ENCODE assay signal across 23 cellular contexts in the genomic region with DNA sequence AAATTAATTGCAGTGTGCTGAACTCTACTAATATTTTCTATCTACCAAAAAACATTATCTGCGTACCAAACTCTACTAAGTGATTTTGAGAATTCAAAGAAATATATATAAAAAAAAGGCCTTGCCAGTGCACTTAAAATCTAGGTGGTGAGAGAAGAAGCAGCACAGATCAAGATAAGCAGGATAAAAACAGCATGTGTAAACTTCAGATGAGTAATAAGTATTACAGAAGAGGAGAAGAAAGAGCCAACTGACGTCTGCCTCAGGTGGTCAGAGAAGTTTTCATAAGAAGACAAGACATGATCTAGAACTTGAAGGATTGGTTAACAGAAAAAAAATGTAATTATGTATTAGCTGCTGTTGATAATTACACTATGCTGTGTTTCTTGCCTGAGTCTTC.
DNase-seq lines count a peak whose midpoint lies in the region; ATAC-seq, FAIRE-seq and TF ChIP-seq lines count a peak whose summit lies in the region.
"Had no signal": no experiment of that assay in that cellular context is flagged by ENCODE, and none has a peak within 500 bp of the region (broad histone marks: within the 10 kb centered on the region; RNA-seq: fewer than 3 reads in every experiment).

No MANE protein-coding gene starts in this region.

- no peak for TF ChIP-seq CTCF in PC-3 (conservative IDR thresholded peaks at IDR 0.05; ENCODE audit: low read depth, low read length)
- TF ChIP-seq CTCF in H1 (IDR thresholded peaks at IDR 0.05; ENCODE audit: control extremely low read depth in 1 of 3, insufficient read depth in 1 of 3, low read depth in 1 of 3, low read length in 3 of 3) = no peak

- no peaks in the 10 kb centered on the region for H3K79me1 ChIP-seq in H1 (ENCODE audit: low read depth, low read length)
- no peaks in the 10 kb centered on the region for H3K79me1 ChIP-seq in mesenchymal stem cell (replicated peaks; ENCODE audit: low read length, poor library complexity, severe bottlenecking)

- H4K20me1 ChIP-seq in GM23248 (ENCODE audit: insufficient read depth) = no peaks in the 10 kb centered on the region
- H4K20me1 ChIP-seq in PC-3 (ENCODE audit: low read length) = no peaks in the 10 kb centered on the region
- no peaks in the 10 kb centered on the region for H4K20me1 ChIP-seq in H1 (replicated peaks in 1 of 2; ENCODE audit: control insufficient read depth in 1 of 2, insufficient read depth in 2 of 2, low read length in 2 of 2)
- H4K20me1 ChIP-seq: BLaER1 had no signal

- no peaks in the 10 kb centered on the region for H3K23me2 ChIP-seq in H1 (ENCODE audit: low read depth, low read length)

- H2BK120ac ChIP-seq in H1 (replicated peaks; ENCODE audit: low read depth, low read length) (no peak overlapping the region), mesenchymal stem cell (ENCODE audit: low read depth, low read length) (no peak overlapping the region)

- in situ Hi-C loops in GM23248 (cut with MboI) = no loop called here

- H3K27ac ChIP-seq in GM23248 (no peak overlapping the region), PC-3 (ENCODE audit: low read length) (no peak overlapping the region), H1 (ENCODE audit: low read depth, low read length) (no peak overlapping the region), mesenchymal stem cell (ENCODE audit: low read length, poor library complexity, severe bottlenecking) (no peak overlapping the region)
- H3K27ac ChIP-seq: BLaER1, HL-60, PC-9, RWPE1 had no signal

- H2BK5ac ChIP-seq in H1 (ENCODE audit: low read depth, low read length) (no peak overlapping the region), mesenchymal stem cell (ENCODE audit: low read depth, low read length, poor library complexity, severe bottlenecking) (no peak overlapping the region)

- no peaks in the 10 kb centered on the region for H3K9me2 ChIP-seq in GM23248 (ENCODE audit: insufficient read depth)
- no peaks in the 10 kb centered on the region; the same call in 1 of the 2 replicates for H3K9me2 ChIP-seq in PC-3 (replicated peaks; ENCODE audit: low read length)

- intact Hi-C loops in PC-3 (cut with micrococcal nuclease) = no loop called here

- H3K79me2 ChIP-seq in GM23248 (ENCODE audit: insufficient read depth) (no peaks in the 10 kb centered on the region), PC-3 (ENCODE audit: low read length) (no peaks in the 10 kb centered on the region), H1 (ENCODE audit: control insufficient read depth in 1 of 2, insufficient read depth in 2 of 2, low read length in 2 of 2) (no peaks in the 10 kb centered on the region)

- H2BK12ac ChIP-seq in H1 (ENCODE audit: low read depth, low read length) = no peak overlapping the region
- H2BK12ac ChIP-seq in mesenchymal stem cell (ENCODE audit: low read length in 2 of 2) = peak overlapping the region in 1 of 2 experiments; percentile 23

- no peak overlapping the region for H3K23ac ChIP-seq in H1 (ENCODE audit: insufficient read length)
- no peak overlapping the region for H3K23ac ChIP-seq in mesenchymal stem cell (ENCODE audit: low read length in 2 of 2)

- H3F3A ChIP-seq in GM23248 (ENCODE audit: insufficient read depth) = peaks cover 27% of the 10 kb centered on the region
- H3F3A ChIP-seq in PC-3 (ENCODE audit: low read length, unreplicated experiment) = no peaks in the 10 kb centered on the region

- no peak overlapping the region for H3K4ac ChIP-seq in H1 (replicated peaks; ENCODE audit: insufficient read length, low read depth, low read length)
- H3K4ac ChIP-seq in mesenchymal stem cell (ENCODE audit: low read depth in 1 of 2, low read length in 2 of 2) = no peak overlapping the region

- 0 out of 2 replicates have a peak, but pooled peaks cover 8% of the 10 kb centered on the region for H3K36me3 ChIP-seq in GM23248 (ENCODE audit: low read depth)
- H3K36me3 ChIP-seq in PC-3 (ENCODE audit: low read depth, low read length) = peaks cover 10% of the 10 kb centered on the region; the same call in 1 of the 2 replicates
- H3K36me3 ChIP-seq in H1 (ENCODE audit: control insufficient read depth in 2 of 4, insufficient read depth in 4 of 4, low read length in 3 of 4) = no peaks in the 10 kb centered on the region
- no peaks in the 10 kb centered on the region for H3K36me3 ChIP-seq in mesenchymal stem cell (ENCODE audit: control insufficient read depth in 1 of 2, insufficient read depth in 2 of 2, low read depth in 1 of 2, low read length in 2 of 2)
- H3K36me3 ChIP-seq: BLaER1 had no signal

- no peak for TF ChIP-seq EP300 in H1 (IDR thresholded peaks at IDR 0.05; ENCODE audit: borderline replicate concordance in 1 of 2, low read depth in 2 of 2, low read length in 2 of 2)

- H3K18ac ChIP-seq in H1 (ENCODE audit: extremely low read depth, low read length) (no peak overlapping the region), mesenchymal stem cell (ENCODE audit: low read depth in 1 of 2, low read length in 2 of 2) (no peak overlapping the region)

- POLR2A ChIA-PET in PC-3 (lab: Charles Lee; ENCODE audit: unreplicated experiment) = no interaction called here
- POLR2A ChIA-PET in H1 (lab: Charles Lee; ENCODE audit: partially characterized antibody) = no interaction called here

- TF ChIP-seq POLR2A in H1 (IDR thresholded peaks at IDR 0.05; ENCODE audit: control extremely low read depth in 1 of 2, low read depth in 2 of 2, low read length in 2 of 2) = no peak

- H2AK5ac ChIP-seq in H1 (ENCODE audit: low read depth, low read length) (no peak overlapping the region), mesenchymal stem cell (ENCODE audit: low read length, severe bottlenecking) (no peak overlapping the region)

- CTCF ChIA-PET in PC-3 (lab: Charles Lee) (no interaction called here), H1 (lab: Charles Lee; ENCODE audit: partially characterized antibody) (interaction anchor here (1.6 kb wide), 1 partner anchor 169 kb away, joined by 3 read pairs; no protein-coding TSS in a partner anchor)

- no TSS peak for BruUV-seq in PC-3 (replicated peaks; lab: Mats Ljungman, UMichigan)

- TF ChIP-seq RAD21 in H1 (IDR thresholded peaks at IDR 0.05 in 1 of 2, conservative IDR thresholded peaks at IDR 0.05 in 1 of 2; ENCODE audit: low read depth in 2 of 2, low read length in 2 of 2) = no peak

- no peak overlapping the region for H2AFZ ChIP-seq in GM23248
- H2AFZ ChIP-seq in PC-3 (ENCODE audit: low read length) = no peak overlapping the region
- H2AFZ ChIP-seq in H1 (ENCODE audit: low read length) = 0 out of 2 replicates have a peak overlapping the region, but pooled peaks have one; percentile 2
- H2AFZ ChIP-seq in mesenchymal stem cell (ENCODE audit: low read depth, low read length) = no peak overlapping the region
- H2AFZ ChIP-seq: PC-9 had no signal

- H4K91ac ChIP-seq in H1 (replicated peaks; ENCODE audit: insufficient read length, low read length) = no peak overlapping the region
- no peak overlapping the region for H4K91ac ChIP-seq in mesenchymal stem cell (ENCODE audit: low read length)

- H3K4me2 ChIP-seq in GM23248 (ENCODE audit: unreplicated experiment) (no peak overlapping the region), PC-3 (ENCODE audit: low read length) (no peak overlapping the region), H1 (ENCODE audit: insufficient read depth in 1 of 2, low read depth in 2 of 2, low read length in 2 of 2) (no peak overlapping the region), mesenchymal stem cell (ENCODE audit: low read length, poor library complexity, severe bottlenecking) (no peak overlapping the region)
- H3K4me2 ChIP-seq: BLaER1, PC-9 had no signal

- DNase-seq in GM23248 (peak; percentile 47), PC-3 (peak; percentile 50), H1 (ENCODE audit: low read depth in 1 of 2, low spot score in 2 of 2) (no peak), mesenchymal stem cell (no peak), KG1 (lab: John Stamatoyannopoulos, UW) (no peak)
- DNase-seq in activated CD8-positive, alpha-beta memory T cell treated with anti-CD3 and anti-CD28 coated beads, Interleukin-2, amount 50 U/mL, for 48 hours = no peak
- no peak for DNase-seq in effector CD4-positive, alpha-beta T cell
- DNase-seq: CD4-positive, alpha-beta memory T cell; DMS153; H9; NCI-H1417 treated with DMSO at 0.1 percent for 48 hours; NCI-H1930; NCI-H226; NCI-H524; PC-9; SIG-M5 had no signal

- no peak overlapping the region for H2BK20ac ChIP-seq in H1 (ENCODE audit: low read length)

- H4K5ac ChIP-seq in H1 (ENCODE audit: insufficient read length, low read depth, low read length) = no peak overlapping the region

- H3K9me3 ChIP-seq in GM23248 (ENCODE audit: low read depth) (no peaks in the 10 kb centered on the region), PC-3 (ENCODE audit: low read length) (peaks cover 21% of the 10 kb centered on the region), H1 (ENCODE audit: insufficient read depth in 2 of 2, low read depth in 1 of 2, low read length in 1 of 2) (no peaks in the 10 kb centered on the region), mesenchymal stem cell (ENCODE audit: control insufficient read depth, low read length) (peaks cover 24% of the 10 kb centered on the region)

- H3K4me1 ChIP-seq in GM23248 (ENCODE audit: insufficient read depth) = peaks cover 46% of the 10 kb centered on the region
- H3K4me1 ChIP-seq in PC-3 (ENCODE audit: insufficient read depth, low read length) = peaks cover 25% of the 10 kb centered on the region
- H3K4me1 ChIP-seq in H1 (replicated peaks in 1 of 4; ENCODE audit: control insufficient read depth in 3 of 4, insufficient read depth in 4 of 4, low read length in 3 of 4) = no peaks in the 10 kb centered on the region
- H3K4me1 ChIP-seq in mesenchymal stem cell (ENCODE audit: control insufficient read depth, insufficient read depth, low read depth, low read length) = no peaks in the 10 kb centered on the region
- H3K4me1 ChIP-seq: BLaER1 had no signal

- no peak overlapping the region for H3K14ac ChIP-seq in H1 (ENCODE audit: insufficient read length)
- no peak overlapping the region for H3K14ac ChIP-seq in mesenchymal stem cell (ENCODE audit: low read length in 2 of 2)

- H4K8ac ChIP-seq in H1 (ENCODE audit: extremely low read depth, insufficient read depth, low read length) = no peak overlapping the region
- H4K8ac ChIP-seq in mesenchymal stem cell (ENCODE audit: low read length) = no peak overlapping the region

- no peak overlapping the region for H3K9ac ChIP-seq in GM23248
- H3K9ac ChIP-seq in PC-3 (ENCODE audit: low read length) = no peak overlapping the region
- H3K9ac ChIP-seq in H1 (replicated peaks in 1 of 4; ENCODE audit: extremely low read depth in 1 of 4, low read depth in 3 of 4, low read length in 3 of 4) = no peak overlapping the region
- H3K9ac ChIP-seq in mesenchymal stem cell (ENCODE audit: low read length) = peak overlapping the region; percentile 40
- H3K9ac ChIP-seq: BLaER1 had no signal

- H2BK15ac ChIP-seq in H1 (ENCODE audit: low read length) (no peak overlapping the region), mesenchymal stem cell (ENCODE audit: low read depth, poor library complexity, severe bottlenecking) (no peak overlapping the region)

- FAIRE-seq in H1 (lab: Jason Lieb, UNC) = no peak
- FAIRE-seq: GM12892, GM18507 had no signal

- 78% methylated on average over 2 of the region's 2 CpGs for WGBS in GM23248 (ENCODE audit: low coverage in 1 of 2, low lambda C conversion rate in 2 of 2, missing lambda C conversion rate in 2 of 2), 2 experiments
- 100% methylated on average over 2 of the region's 2 CpGs; no CpG with 5 or more reads in 1 of the 2 experiments for WGBS in H1 (ENCODE audit: extremely low coverage in 1 of 2, insufficient coverage in 1 of 2, insufficient read length in 1 of 2, insufficient replicate concordance in 2 of 2, low coverage in 1 of 2, low lambda C conversion rate in 2 of 2, missing lambda C conversion rate in 1 of 2), 2 experiments
- 60% methylated on average over 1 of the region's 2 CpGs for WGBS in mesenchymal stem cell

- H3K27me3 ChIP-seq in GM23248 (replicated peaks; ENCODE audit: insufficient read depth) (no peaks in the 10 kb centered on the region), PC-3 (ENCODE audit: low read length) (no peaks in the 10 kb centered on the region), H1 (replicated peaks in 1 of 4; ENCODE audit: control insufficient read depth in 3 of 4, extremely low read depth in 1 of 4, insufficient read depth in 3 of 4, low read length in 3 of 4) (no peaks in the 10 kb centered on the region), mesenchymal stem cell (ENCODE audit: control insufficient read depth in 1 of 2, insufficient read depth in 1 of 2, low read length in 2 of 2) (no peaks in the 10 kb centered on the region)
- H3K27me3 ChIP-seq: BLaER1 had no signal

- no peak overlapping the region for H3K56ac ChIP-seq in H1 (replicated peaks; ENCODE audit: insufficient read length, low read depth, low read length)

- ATAC-seq in PC-3 (no peak), GM19324 (IDR thresholded peaks at IDR 0.05; ENCODE audit: low FRiP score, unreplicated experiment) (no peak)
- ATAC-seq: SK-N-SH treated with all-trans-retinoic acid at 6 μM for 48 hours had no signal

- no peak overlapping the region for H3K4me3 ChIP-seq in GM23248
- no peak overlapping the region for H3K4me3 ChIP-seq in PC-3 (ENCODE audit: low read length)
- H3K4me3 ChIP-seq in H1 (ENCODE audit: extremely low read depth in 1 of 4, insufficient read depth in 2 of 4, low read depth in 3 of 4, low read length in 4 of 4) = no peak overlapping the region
- no peak overlapping the region for H3K4me3 ChIP-seq in mesenchymal stem cell (ENCODE audit: insufficient read depth in 1 of 2, low read depth in 1 of 2, low read length in 2 of 2)
- H3K4me3 ChIP-seq: BLaER1, PC-9 had no signal

Comparison
In these comparisons a context has a peak if more than half of its experiments do, and no peak if none do; other contexts are left out.
1. DNase-seq: peak in GM23248 (single experiment) and PC-3 (single experiment); none in H1 (0 of 2), mesenchymal stem cell (single experiment), KG1 (single experiment), activated CD8-positive, alpha-beta memory T cell treated with anti-CD3 and anti-CD28 coated beads, Interleukin-2, amount 50 U/mL, for 48 hours (single experiment) and effector CD4-positive, alpha-beta T cell (single experiment).